20 cellular contexts compared by ENCODE assay signal in genomic region chr11:17907046-17907445, GRCh38.
"Had no signal": no experiment of that assay in that cellular context is flagged by ENCODE, and none has a peak within 500 bp of the region (broad histone marks: within the 10 kb centered on the region; RNA-seq: fewer than 3 reads in every experiment).

No MANE protein-coding gene starts in this region.

- H3K36me3 Mint-ChIP-seq: stimulated activated effector memory CD8-positive, alpha-beta T cell treated with anti-CD3 and anti-CD28 coated beads, Interleukin-12 subunit alpha, Interleukin-12 subunit beta, amount 100 ng/mL, for 72 hours; type B pancreatic cell had no signal

- H3K27me3 ChIP-seq: testis had no signal

- H3K27ac Mint-ChIP-seq: activated CD4-positive, alpha-beta memory T cell treated with anti-CD3 and anti-CD28 coated beads for 36 hours; activated naive CD4-positive, alpha-beta T cell treated with anti-CD3 and anti-CD28 coated beads, Interleukin-2, amount 10 ng/mL, durations not matched to agents 7 days and 5 days; activated T-cell treated with anti-CD3 and anti-CD28 coated beads, Interleukin-2, amount 50 U/mL, for 72 hours; immature natural killer cell; stimulated activated effector memory CD8-positive, alpha-beta T cell treated with anti-CD3 and anti-CD28 coated beads, Interleukin-12 subunit alpha, Interleukin-12 subunit beta, amount 100 ng/mL, for 72 hours; T-helper 1 cell treated with Interleukin-12 subunit alpha and Interleukin-12 subunit beta and Interleukin-4 antibody, amounts not matched to agents 30 μg/mL and 1 μg/mL, for 36 hours; type B pancreatic cell had no signal

- H3K4me1 Mint-ChIP-seq: activated naive CD4-positive, alpha-beta T cell treated with anti-CD3 and anti-CD28 coated beads, Interleukin-2, amount 10 ng/mL, durations not matched to agents 7 days and 5 days; immature natural killer cell had no signal

- DNase-seq: activated CD4-positive, alpha-beta T cell treated with anti-CD3 and anti-CD28 coated beads for 4 hours; activated CD4-positive, CD25-positive, alpha-beta regulatory T cell; activated effector memory CD4-positive, alpha-beta T cell treated with anti-CD3 and anti-CD28 coated beads, Interleukin-2, amount 50 U/mL, for 16 hours; activated naive CD4-positive, alpha-beta T cell treated with anti-CD3 and anti-CD28 coated beads, Interleukin-2, amount 10 ng/mL, durations not matched to agents 7 days and 5 days; cortex of kidney; immature natural killer cell; naive B cell; small intestine; stimulated activated CD4-positive, alpha-beta T cell treated with anti-CD3 and anti-CD28 coated beads, Interleukin-2, amount 100 ng/mL, for 24 hours; T1000 had no signal

- H3K27ac ChIP-seq: epithelial cell of prostate, lower lobe of right lung, testis had no signal

- H3K27me3 Mint-ChIP-seq: activated CD4-positive, alpha-beta memory T cell treated with anti-CD3 and anti-CD28 coated beads for 36 hours; activated naive CD4-positive, alpha-beta T cell treated with anti-CD3 and anti-CD28 coated beads, Interleukin-2, amount 10 ng/mL, durations not matched to agents 7 days and 5 days; naive B cell; type B pancreatic cell had no signal

- ATAC-seq: activated T-cell treated with anti-CD3 and anti-CD28 coated beads, Interleukin-2, amount 50 U/mL, for 72 hours; left lobe of liver; lower lobe of right lung; sciatic nerve; stimulated activated effector memory CD8-positive, alpha-beta T cell treated with anti-CD3 and anti-CD28 coated beads, Interleukin-12 subunit alpha, Interleukin-12 subunit beta, amount 100 ng/mL, for 72 hours had no signal

- H3K4me3 Mint-ChIP-seq: activated CD4-positive, alpha-beta memory T cell treated with anti-CD3 and anti-CD28 coated beads for 36 hours; activated naive CD4-positive, alpha-beta T cell treated with anti-CD3 and anti-CD28 coated beads, Interleukin-2, amount 10 ng/mL, durations not matched to agents 7 days and 5 days; activated T-cell treated with anti-CD3 and anti-CD28 coated beads, Interleukin-2, amount 50 U/mL, for 72 hours; immature natural killer cell; naive B cell; stimulated activated effector memory CD8-positive, alpha-beta T cell treated with anti-CD3 and anti-CD28 coated beads, Interleukin-12 subunit alpha, Interleukin-12 subunit beta, amount 100 ng/mL, for 72 hours; T-helper 1 cell treated with Interleukin-12 subunit alpha and Interleukin-12 subunit beta and Interleukin-4 antibody, amounts not matched to agents 30 μg/mL and 1 μg/mL, for 36 hours; type B pancreatic cell had no signal

- H3K9me3 Mint-ChIP-seq: activated CD4-positive, alpha-beta memory T cell treated with anti-CD3 and anti-CD28 coated beads for 36 hours; activated naive CD4-positive, alpha-beta T cell treated with anti-CD3 and anti-CD28 coated beads, Interleukin-2, amount 10 ng/mL, durations not matched to agents 7 days and 5 days; activated T-cell treated with anti-CD3 and anti-CD28 coated beads, Interleukin-2, amount 50 U/mL, for 72 hours; immature natural killer cell; naive B cell; stimulated activated effector memory CD8-positive, alpha-beta T cell treated with anti-CD3 and anti-CD28 coated beads, Interleukin-12 subunit alpha, Interleukin-12 subunit beta, amount 100 ng/mL, for 72 hours; T-helper 1 cell treated with Interleukin-12 subunit alpha and Interleukin-12 subunit beta and Interleukin-4 antibody, amounts not matched to agents 30 μg/mL and 1 μg/mL, for 36 hours; type B pancreatic cell had no signal

- H3K4me3 ChIP-seq: lower lobe of right lung, testis had no signal
